In the genomic region with DNA sequence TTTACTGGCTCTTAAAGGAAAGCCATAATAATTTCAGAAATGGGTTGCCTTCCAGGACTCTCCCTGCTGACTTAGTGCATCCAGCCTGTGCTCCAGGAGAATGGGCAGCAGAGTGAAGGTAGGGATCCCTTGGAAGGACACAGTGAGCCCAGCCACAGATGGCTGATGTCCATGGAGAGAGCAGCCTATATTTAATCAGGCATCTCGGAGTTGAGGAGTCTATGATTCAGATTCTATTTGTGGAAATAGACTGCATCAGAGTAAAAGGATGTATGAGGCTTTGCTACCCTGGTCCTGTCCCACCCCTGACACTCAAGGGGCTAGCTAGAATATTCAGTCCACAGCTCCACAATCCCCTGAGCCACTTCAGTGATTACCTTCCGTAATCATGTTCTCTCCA, we compare ENCODE assay signal across 31 cellular contexts. TPM values are rescaled to one million over a fixed set of nuclear protein-coding genes. Genes with fewer than 3 reads are reported as not detected.
"Had no signal": no experiment of that assay in that cellular context is flagged by ENCODE, and none has a peak within 500 bp of the region (broad histone marks: within the 10 kb centered on the region; RNA-seq: fewer than 3 reads in every experiment).

No MANE protein-coding gene starts in this region.

- H3K4me1 Mint-ChIP-seq: activated CD4-positive, alpha-beta T cell treated with anti-CD3 and anti-CD28 coated beads, Interleukin-2, amount 10 ng/mL, durations not matched to agents 24 days and 14 days; activated naive CD8-positive, alpha-beta T cell treated with anti-CD3 and anti-CD28 coated beads for 36 hours had no signal

- H3K27ac ChIP-seq: adrenal gland, ascending aorta, cardiac muscle cell, esophagus muscularis mucosa, lower lobe of right lung, pancreas, prostate gland, thoracic aorta had no signal

- H3K4me3 Mint-ChIP-seq: activated CD4-positive, alpha-beta memory T cell treated with anti-CD3 and anti-CD28 coated beads for 36 hours; activated CD4-positive, alpha-beta T cell treated with anti-CD3 and anti-CD28 coated beads, Interleukin-2, amount 10 ng/mL, durations not matched to agents 24 days and 14 days; activated naive CD4-positive, alpha-beta T cell treated with anti-CD3 and anti-CD28 coated beads for 36 hours; activated naive CD8-positive, alpha-beta T cell treated with anti-CD3 and anti-CD28 coated beads for 36 hours; activated T-helper 1 cell treated with anti-CD3 and anti-CD28 coated beads, Interleukin-12 subunit alpha, Interleukin-12 subunit beta, Interleukin-2, Interleukin-4 antibody, amounts not matched to agents 30 ng/mL and 10 ng/mL and 1 ng/mL, durations not matched to agents 14 hours and 24 hours and 36 hours; dendritic cell treated with granulocyte-macrophage colony-stimulating factor and Interleukin-4, amounts not matched to agents 40 ng/mL and 50 ng/mL, for 4 days; immature natural killer cell; natural killer cell treated with Interleukin-12 subunit alpha and Interleukin-12 subunit beta and Interleukin-15 and Interleukin-18, amount 100 ng/mL, for 72 hours had no signal

- H3K4me3 ChIP-seq: adrenal gland, ascending aorta, cardiac muscle cell, esophagus muscularis mucosa, lower lobe of right lung, pancreas, prostate gland, thoracic aorta had no signal

- H3K36me3 Mint-ChIP-seq: activated CD4-positive, alpha-beta memory T cell treated with anti-CD3 and anti-CD28 coated beads for 36 hours; activated naive CD8-positive, alpha-beta T cell treated with anti-CD3 and anti-CD28 coated beads for 36 hours; brain; immature natural killer cell; natural killer cell treated with Interleukin-12 subunit alpha and Interleukin-12 subunit beta and Interleukin-15 and Interleukin-18, amount 100 ng/mL, for 72 hours had no signal

- H3K27me3 ChIP-seq: adrenal gland, ascending aorta, cardiac muscle cell, esophagus muscularis mucosa, pancreas had no signal

- H3K36me3 ChIP-seq: adrenal gland, ascending aorta, cardiac muscle cell, esophagus muscularis mucosa, lower lobe of right lung, pancreas, prostate gland, thoracic aorta had no signal

- H3K9me3 Mint-ChIP-seq: activated CD4-positive, alpha-beta T cell treated with anti-CD3 and anti-CD28 coated beads, Interleukin-2, amount 10 ng/mL, durations not matched to agents 24 days and 14 days; activated naive CD4-positive, alpha-beta T cell treated with anti-CD3 and anti-CD28 coated beads for 36 hours; activated T-helper 1 cell treated with anti-CD3 and anti-CD28 coated beads, Interleukin-12 subunit alpha, Interleukin-12 subunit beta, Interleukin-2, Interleukin-4 antibody, amounts not matched to agents 30 ng/mL and 10 ng/mL and 1 ng/mL, durations not matched to agents 14 hours and 24 hours and 36 hours; brain; dendritic cell treated with granulocyte-macrophage colony-stimulating factor and Interleukin-4, amounts not matched to agents 40 ng/mL and 50 ng/mL, for 4 days; immature natural killer cell; natural killer cell treated with Interleukin-12 subunit alpha and Interleukin-12 subunit beta and Interleukin-15 and Interleukin-18, amount 100 ng/mL, for 72 hours had no signal

- ATAC-seq: lower lobe of right lung; natural killer cell treated with Interleukin-12 subunit alpha and Interleukin-12 subunit beta and Interleukin-15 and Interleukin-18, amount 100 ng/mL, for 72 hours; stimulated activated naive CD8-positive, alpha-beta T cell treated with anti-CD3 and anti-CD28 coated beads, Interleukin-15, Interleukin-2, amounts not matched to agents 100 U/mL and 50 U/mL, for 24 hours had no signal

- H3K27me3 Mint-ChIP-seq: activated CD4-positive, alpha-beta memory T cell treated with anti-CD3 and anti-CD28 coated beads for 36 hours; activated CD4-positive, alpha-beta T cell treated with anti-CD3 and anti-CD28 coated beads, Interleukin-2, amount 10 ng/mL, durations not matched to agents 24 days and 14 days; activated naive CD8-positive, alpha-beta T cell treated with anti-CD3 and anti-CD28 coated beads for 36 hours; brain; dendritic cell treated with granulocyte-macrophage colony-stimulating factor and Interleukin-4, amounts not matched to agents 40 ng/mL and 50 ng/mL, for 4 days had no signal

- H3K9me3 ChIP-seq: adrenal gland, ascending aorta, esophagus muscularis mucosa, lower lobe of right lung, pancreas, prostate gland, thoracic aorta had no signal

- H3K4me1 ChIP-seq: adrenal gland, ascending aorta, lower lobe of right lung, pancreas, prostate gland had no signal

- DNase-seq: activated CD4-positive, alpha-beta memory T cell treated with anti-CD3 and anti-CD28 coated beads for 36 hours; activated CD4-positive, alpha-beta T cell treated with anti-CD3 and anti-CD28 coated beads, Interleukin-2, amount 10 ng/mL, durations not matched to agents 24 days and 14 days; activated CD4-positive, CD25-positive, alpha-beta regulatory T cell treated with anti-CD3 and anti-CD28 coated beads, Interleukin-2, amount 50 U/mL, for 72 hours; activated CD8-positive, alpha-beta memory T cell treated with anti-CD3 and anti-CD28 coated beads, Interleukin-2, amount 50 U/mL, for 4 hours; activated effector memory CD4-positive, alpha-beta T cell treated with anti-CD3 and anti-CD28 coated beads, Interleukin-2, amount 50 U/mL, for 16 hours; activated naive CD4-positive, alpha-beta T cell treated with anti-CD3 and anti-CD28 coated beads for 36 hours; activated naive CD8-positive, alpha-beta T cell treated with anti-CD3 and anti-CD28 coated beads for 36 hours; activated T-cell treated with anti-CD3 and anti-CD28 coated beads, Interleukin-2, amount 50 U/mL, for 1 hour; foreskin melanocyte; glutamatergic neuron; hypothalamus; immature natural killer cell; kidney; lower lobe of right lung; mesenchymal stem cell; stimulated activated CD4-positive, alpha-beta T cell treated with anti-CD3 and anti-CD28 coated beads, Interleukin-2, amount 100 ng/mL, for 48 hours; stimulated activated naive CD8-positive, alpha-beta T cell treated with anti-CD3 and anti-CD28 coated beads, Interleukin-15, Interleukin-2, amounts not matched to agents 100 U/mL and 50 U/mL, for 24 hours; T-helper 2 cell; trophoblast cell had no signal

- H3K27ac Mint-ChIP-seq: activated CD4-positive, alpha-beta memory T cell treated with anti-CD3 and anti-CD28 coated beads for 36 hours; activated CD4-positive, alpha-beta T cell treated with anti-CD3 and anti-CD28 coated beads, Interleukin-2, amount 10 ng/mL, durations not matched to agents 24 days and 14 days; activated naive CD4-positive, alpha-beta T cell treated with anti-CD3 and anti-CD28 coated beads for 36 hours; activated naive CD8-positive, alpha-beta T cell treated with anti-CD3 and anti-CD28 coated beads for 36 hours; activated T-helper 1 cell treated with anti-CD3 and anti-CD28 coated beads, Interleukin-12 subunit alpha, Interleukin-12 subunit beta, Interleukin-2, Interleukin-4 antibody, amounts not matched to agents 30 ng/mL and 10 ng/mL and 1 ng/mL, durations not matched to agents 14 hours and 24 hours and 36 hours; dendritic cell treated with granulocyte-macrophage colony-stimulating factor and Interleukin-4, amounts not matched to agents 40 ng/mL and 50 ng/mL, for 4 days; immature natural killer cell; natural killer cell treated with Interleukin-12 subunit alpha and Interleukin-12 subunit beta and Interleukin-15 and Interleukin-18, amount 100 ng/mL, for 72 hours had no signal

RNA-seq across cellular contexts. Expression of a gene that starts 43.8 kb away (rescaled TPM):
- total RNA-seq: activated CD4-positive, alpha-beta T cell treated with anti-CD3 and anti-CD28 coated beads, Interleukin-2, amount 10 ng/mL, durations not matched to agents 24 days and 14 days; activated CD8-positive, alpha-beta memory T cell treated with anti-CD3 and anti-CD28 coated beads for 36 hours; activated T-helper 1 cell treated with anti-CD3 and anti-CD28 coated beads, Interleukin-12 subunit alpha, Interleukin-12 subunit beta, Interleukin-2, Interleukin-4 antibody, amounts not matched to agents 30 ng/mL and 10 ng/mL and 1 ng/mL, durations not matched to agents 14 hours and 24 hours and 36 hours had no signal
